In the genomic region with DNA sequence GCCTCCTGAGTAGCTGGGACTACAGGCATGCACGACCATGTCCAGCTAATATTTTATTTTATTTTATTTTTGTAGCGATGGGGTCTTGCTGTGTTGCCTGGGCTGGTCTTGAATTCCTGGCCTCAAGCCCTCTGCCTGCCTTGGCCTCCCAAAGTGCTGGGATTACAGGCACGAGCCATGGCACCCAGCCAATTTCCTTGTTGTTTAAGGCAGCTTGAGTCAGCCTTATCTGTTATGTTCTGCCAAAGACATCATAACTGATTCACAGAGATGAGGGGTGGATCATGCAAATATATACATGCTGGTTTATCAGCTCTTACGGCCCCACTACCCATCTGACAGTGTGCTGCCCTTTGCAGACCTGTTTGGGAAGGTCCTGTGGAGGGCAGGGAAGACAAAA, we compare ENCODE assay signal across 23 cellular contexts.
DNase-seq lines count a peak whose midpoint lies in the region; ATAC-seq, FAIRE-seq and TF ChIP-seq lines count a peak whose summit lies in the region.
"Had no signal": no experiment of that assay in that cellular context is flagged by ENCODE, and none has a peak within 500 bp of the region (broad histone marks: within the 10 kb centered on the region; RNA-seq: fewer than 3 reads in every experiment).

No MANE protein-coding gene starts in this region.

- no peak overlapping the region for H2AFZ ChIP-seq in hepatocyte
- H2AFZ ChIP-seq: GM23338 had no signal

- 72% methylated on average over 4 of the region's 4 CpGs for WGBS in hepatocyte (ENCODE audit: low lambda C conversion rate, missing lambda C conversion rate)

- H3K9me3 ChIP-seq in A673 (ENCODE audit: low read depth, low read length, poor library complexity, severe bottlenecking): no peaks in the 10 kb centered on the region
- H3K9me3 ChIP-seq in MG63: no peaks in the 10 kb centered on the region
- H3K9me3 ChIP-seq in hepatocyte (ENCODE audit: low read depth): no peaks in the 10 kb centered on the region
- H3K9me3 ChIP-seq: lower lobe of right lung, upper lobe of left lung had no signal

- no peaks in the 10 kb centered on the region for H4K20me1 ChIP-seq in hepatocyte (ENCODE audit: insufficient read depth, poor library complexity, severe bottlenecking)

- in situ Hi-C loops in astrocyte of the spinal cord (cut with HindIII; ENCODE audit: low sequenced_read_pairs): no loop called here

- POLR2A ChIA-PET in A673 (lab: Charles Lee; ENCODE audit: low non-redundant PET): no interaction called here

- CTCF ChIA-PET in A673 (lab: Charles Lee): no interaction called here

- H3K4me1 ChIP-seq in A673 (ENCODE audit: insufficient read depth, low read length, poor library complexity, severe bottlenecking): no peaks in the 10 kb centered on the region
- no peaks in the 10 kb centered on the region for H3K4me1 ChIP-seq in hepatocyte (ENCODE audit: insufficient read depth)
- H3K4me1 ChIP-seq: heart left ventricle, lower lobe of right lung, upper lobe of left lung had no signal

- intact Hi-C loops in A673 (cut with micrococcal nuclease; ENCODE audit: unreplicated experiment): no loop called here

- DNase-seq in A673 (ENCODE audit: low spot score) (peak; percentile 16), MG63 (peak; percentile 75), astrocyte of the spinal cord (ENCODE audit: low read depth, low spot score) (peak; percentile 9), hepatocyte (ENCODE audit: low spot score) (peak; percentile 53), SHP77 (lab: John Stamatoyannopoulos, UW) (no peak), foreskin melanocyte (no peak), GM19239 (ENCODE audit: insufficient read length, low spot score) (no peak)
- DNase-seq: activated CD4-positive, alpha-beta T cell treated with anti-CD3 and anti-CD28 coated beads, Interleukin-2, amount 50 U/mL, for 48 hours; CD4-positive, alpha-beta memory T cell; DND-41; heart left ventricle; lower lobe of right lung; NCI-H1436; NCI-H2227 treated with DMSO at 0.1 percent for 48 hours; right cardiac atrium; stimulated activated naive CD8-positive, alpha-beta T cell treated with anti-CD3 and anti-CD28 coated beads, Interleukin-15, Interleukin-2, amounts not matched to agents 100 U/mL and 50 U/mL, for 24 hours; T-cell; upper lobe of left lung had no signal

- TF ChIP-seq CTCF in A673 (conservative IDR thresholded peaks at IDR 0.05; ENCODE audit: low read depth, low read length) (no peak), astrocyte of the spinal cord (IDR thresholded peaks at IDR 0.05; ENCODE audit: low read depth, low read length) (no peak), hepatocyte (IDR thresholded peaks at IDR 0.05; ENCODE audit: poor library complexity) (no peak)

- FAIRE-seq in GM19239 (lab: Jason Lieb, UNC): no peak
- FAIRE-seq: GM18507 had no signal

- no peak overlapping the region for H3K4me2 ChIP-seq in hepatocyte
- H3K4me2 ChIP-seq: GM23338 had no signal

- H3K79me2 ChIP-seq in hepatocyte: no peaks in the 10 kb centered on the region

- H3K27ac ChIP-seq in A673 (ENCODE audit: low read depth, low read length, poor library complexity, severe bottlenecking): no peak overlapping the region
- no peak overlapping the region for H3K27ac ChIP-seq in hepatocyte
- H3K27ac ChIP-seq: heart left ventricle, HL-60, lower lobe of right lung, upper lobe of left lung had no signal

- H3K27me3 ChIP-seq in A673 (replicated peaks; ENCODE audit: insufficient read depth, low read depth, low read length, poor library complexity): no peaks in the 10 kb centered on the region
- no peaks in the 10 kb centered on the region for H3K27me3 ChIP-seq in MG63
- no peaks in the 10 kb centered on the region for H3K27me3 ChIP-seq in hepatocyte
- H3K27me3 ChIP-seq: upper lobe of left lung had no signal

- H3K4me3 ChIP-seq in A673 (ENCODE audit: low read depth, low read length, poor library complexity, severe bottlenecking) (no peak overlapping the region), MG63 (no peak overlapping the region), astrocyte of the spinal cord (ENCODE audit: low read depth, low read length) (no peak overlapping the region), hepatocyte (no peak overlapping the region)
- H3K4me3 ChIP-seq: GM23338, heart left ventricle, lower lobe of right lung, upper lobe of left lung had no signal

- no TSS peak for BruUV-seq in A673 (replicated peaks; lab: Mats Ljungman, UMichigan)

- H3K9me2 ChIP-seq in hepatocyte (replicated peaks; ENCODE audit: insufficient read depth): no peaks in the 10 kb centered on the region

- H3K36me3 ChIP-seq in A673 (ENCODE audit: insufficient read depth, low read length, poor library complexity, severe bottlenecking) (no peaks in the 10 kb centered on the region), MG63 (no peaks in the 10 kb centered on the region), hepatocyte (replicated peaks; ENCODE audit: insufficient read depth, low read depth) (no peaks in the 10 kb centered on the region)
- H3K36me3 ChIP-seq: heart left ventricle, lower lobe of right lung, upper lobe of left lung had no signal

- no peak for ATAC-seq in HG03565 (IDR thresholded peaks at IDR 0.05; ENCODE audit: unreplicated experiment)
- ATAC-seq: GM23338; heart left ventricle; lower lobe of right lung; right cardiac atrium; Right ventricle myocardium inferior; stimulated activated naive CD8-positive, alpha-beta T cell treated with anti-CD3 and anti-CD28 coated beads, Interleukin-15, Interleukin-2, amounts not matched to agents 100 U/mL and 50 U/mL, for 24 hours; T-cell had no signal

Comparison
In these comparisons a context has a peak if more than half of its experiments do, and no peak if none do; other contexts are left out.
1. DNase-seq: peak in A673 (single experiment), MG63 (single experiment), astrocyte of the spinal cord (single experiment) and hepatocyte (single experiment); none in SHP77 (0 of 2), foreskin melanocyte (single experiment) and GM19239 (single experiment).